Comparison of ENCODE assay signal across 11 cellular contexts in the genomic region with DNA sequence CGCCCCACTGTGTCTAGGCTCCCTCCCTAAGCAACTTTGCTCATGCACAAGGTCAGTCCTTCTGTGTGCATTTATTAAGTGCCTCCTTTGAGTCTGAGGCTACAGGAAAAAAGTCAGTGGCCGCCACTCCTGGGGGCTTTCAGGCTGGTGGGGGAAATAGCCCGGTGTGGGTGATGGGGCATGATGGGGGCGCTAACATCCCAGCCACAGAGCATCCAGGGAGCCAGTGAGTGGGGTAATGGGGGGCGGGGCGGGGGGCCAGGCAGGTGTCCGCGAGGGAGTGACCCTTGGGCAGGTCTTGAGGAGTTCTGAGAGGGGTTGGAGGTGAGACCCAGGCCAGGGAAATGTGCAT. TPM values are rescaled to one million over a fixed set of nuclear protein-coding genes. Genes with fewer than 3 reads are reported as not detected.
DNase-seq lines count a peak whose midpoint lies in the region; ATAC-seq and TF ChIP-seq lines count a peak whose summit lies in the region.
"Had no signal": no experiment of that assay in that cellular context is flagged by ENCODE, and none has a peak within 500 bp of the region (broad histone marks: within the 10 kb centered on the region; RNA-seq: fewer than 3 reads in every experiment).

No MANE protein-coding gene starts in this region.

- peak overlapping the region; percentile 62 for H3K27ac Mint-ChIP-seq in CD8-positive, alpha-beta T cell
- peak overlapping the region; percentile 23 for H3K27ac Mint-ChIP-seq in dendritic cell treated with granulocyte-macrophage colony-stimulating factor and Interleukin-4, amounts not matched to agents 40 ng/mL and 50 ng/mL, for 4 days
- H3K27ac Mint-ChIP-seq in neural progenitor cell = peak overlapping the region; percentile 97

- POLR2A ChIA-PET in CD8-positive, alpha-beta T cell (lab: Charles Lee) = interaction anchor here (1.0 to 27.7 kb wide), 3 partner anchors 9 to 34 kb away, joined by 3 to 810 read pairs (median 8); a partner anchor contains a TSS

- no peak for TF ChIP-seq CTCF in CD8-positive, alpha-beta T cell (IDR thresholded peaks at IDR 0.05)
- TF ChIP-seq CTCF in Loucy (conservative IDR thresholded peaks at IDR 0.05; ENCODE audit: low read length) = no peak
- TF ChIP-seq CTCF in neural progenitor cell (IDR thresholded peaks at IDR 0.05) = no peak
- no peak for TF ChIP-seq CTCF in lower leg skin (IDR thresholded peaks at IDR 0.05)

- no peaks in the 10 kb centered on the region for H3K9me3 Mint-ChIP-seq in CD8-positive, alpha-beta T cell
- H3K9me3 Mint-ChIP-seq in dendritic cell treated with granulocyte-macrophage colony-stimulating factor and Interleukin-4, amounts not matched to agents 40 ng/mL and 50 ng/mL, for 4 days = no peaks in the 10 kb centered on the region
- H3K9me3 Mint-ChIP-seq in neural progenitor cell = no peaks in the 10 kb centered on the region

- H3K4me3 ChIP-seq in CD8-positive, alpha-beta T cell (ENCODE audit: low read depth, low read length) = peak overlapping the region; percentile 37
- H3K4me3 ChIP-seq in Loucy (ENCODE audit: low read length, poor library complexity, severe bottlenecking) (peak overlapping the region; percentile 64), neural progenitor cell (no peak overlapping the region), lower leg skin (ENCODE audit: low read depth, poor library complexity, severe bottlenecking) (no peak overlapping the region)

- peaks cover 25% of the 10 kb centered on the region for H3K4me1 ChIP-seq in CD8-positive, alpha-beta T cell (ENCODE audit: insufficient read depth, low read length)
- peaks cover 11% of the 10 kb centered on the region for H3K4me1 ChIP-seq in Loucy (ENCODE audit: insufficient read depth, low read length, poor library complexity, severe bottlenecking)
- peaks cover 12% of the 10 kb centered on the region for H3K4me1 ChIP-seq in neural progenitor cell

- no peak for ATAC-seq in CD8-positive, alpha-beta T cell
- ATAC-seq in esophagus mucosa = no peak

- H3K36me3 Mint-ChIP-seq in CD8-positive, alpha-beta T cell = no peaks in the 10 kb centered on the region
- no peaks in the 10 kb centered on the region for H3K36me3 Mint-ChIP-seq in dendritic cell treated with granulocyte-macrophage colony-stimulating factor and Interleukin-4, amounts not matched to agents 40 ng/mL and 50 ng/mL, for 4 days (ENCODE audit: low read depth)
- H3K36me3 Mint-ChIP-seq in neural progenitor cell = no peaks in the 10 kb centered on the region

- H2AFZ ChIP-seq in Loucy (ENCODE audit: low read length) (peak overlapping the region; percentile 78), neural progenitor cell (replicated peaks) (peak overlapping the region; percentile 97)

- H3F3A ChIP-seq in Loucy (ENCODE audit: low read depth) (no peaks in the 10 kb centered on the region), neural progenitor cell (ENCODE audit: low read depth) (peaks cover 3% of the 10 kb centered on the region)

- WGBS in lower leg skin, 2 donors = 69 to 80% methylated on average over 8 of the region's 8 CpGs

- H3K9ac ChIP-seq in Loucy (ENCODE audit: low read depth, low read length, poor library complexity, severe bottlenecking) (peak overlapping the region; percentile 41), neural progenitor cell (no peak overlapping the region)

- H3K27me3 ChIP-seq in CD8-positive, alpha-beta T cell (ENCODE audit: insufficient read depth, low read length) = no peaks in the 10 kb centered on the region
- no peaks in the 10 kb centered on the region for H3K27me3 ChIP-seq in Loucy (ENCODE audit: insufficient read depth, low read length, poor library complexity, severe bottlenecking)
- H3K27me3 ChIP-seq in neural progenitor cell = no peaks in the 10 kb centered on the region

- H3K36me3 ChIP-seq in CD8-positive, alpha-beta T cell (ENCODE audit: insufficient read depth, low read length) = no peaks in the 10 kb centered on the region
- H3K36me3 ChIP-seq in Loucy (ENCODE audit: insufficient read depth, low read length) = no peaks in the 10 kb centered on the region
- H3K36me3 ChIP-seq in neural progenitor cell = no peaks in the 10 kb centered on the region

- CTCF ChIA-PET in CD8-positive, alpha-beta T cell (lab: Charles Lee) = interaction anchor here (0.6 to 30.0 kb wide), 10 partner anchors 9 to 200 kb away, joined by 3 to 1398 read pairs (median 4); a partner anchor contains a TSS

- DNase-seq in CD8-positive, alpha-beta T cell = no peak
- DNase-seq in neural progenitor cell (ENCODE audit: low spot score) (no peak), H4 (ENCODE audit: low spot score) (no peak), DMS53 (lab: John Stamatoyannopoulos, UW) (no peak), lower leg skin (ENCODE audit: low spot score in 2 of 2) (no peak)

- H3K4me2 ChIP-seq in Loucy (ENCODE audit: low read depth, low read length, poor library complexity, severe bottlenecking) (peak overlapping the region; percentile 68), neural progenitor cell (peak overlapping the region; percentile 74)

- peaks cover 33% of the 10 kb centered on the region for H3K4me1 Mint-ChIP-seq in CD8-positive, alpha-beta T cell (ENCODE audit: low read depth)
- peaks cover 51% of the 10 kb centered on the region for H3K4me1 Mint-ChIP-seq in dendritic cell treated with granulocyte-macrophage colony-stimulating factor and Interleukin-4, amounts not matched to agents 40 ng/mL and 50 ng/mL, for 4 days (ENCODE audit: low read depth)
- H3K4me1 Mint-ChIP-seq in neural progenitor cell = peaks cover 12% of the 10 kb centered on the region

- H3K9me3 ChIP-seq in CD8-positive, alpha-beta T cell (ENCODE audit: low read length) = no peaks in the 10 kb centered on the region
- H3K9me3 ChIP-seq in Loucy (ENCODE audit: insufficient read depth, low read depth, low read length) = no peaks in the 10 kb centered on the region
- no peaks in the 10 kb centered on the region for H3K9me3 ChIP-seq in neural progenitor cell (ENCODE audit: low read depth)

- TF ChIP-seq POLR2A in lower leg skin (IDR thresholded peaks at IDR 0.05) = no peak

- intact Hi-C loops in CD8-positive, alpha-beta T cell (cut with DNase I, micrococcal nuclease) = loop anchor here (1.0 kb wide), 2 partner anchors 10 to 41 kb away; a partner anchor contains a TSS
- intact Hi-C loops in dendritic cell treated with granulocyte-macrophage colony-stimulating factor and Interleukin-4, amounts not matched to agents 40 ng/mL and 50 ng/mL, for 4 days (cut with micrococcal nuclease) = no loop called here
- intact Hi-C loops in lower leg skin (cut with DNase I; ENCODE audit: low total_unique reads) = no loop called here

- H3K79me2 ChIP-seq in Loucy (ENCODE audit: insufficient read depth, low read length) (no peaks in the 10 kb centered on the region), neural progenitor cell (ENCODE audit: low read depth) (no peaks in the 10 kb centered on the region)

- no peaks in the 10 kb centered on the region for H3K9me2 ChIP-seq in Loucy (replicated peaks; ENCODE audit: low read depth, low read length)

- no peaks in the 10 kb centered on the region for H4K20me1 ChIP-seq in Loucy (ENCODE audit: insufficient read depth, low read length, poor library complexity, severe bottlenecking)
- H4K20me1 ChIP-seq in neural progenitor cell (ENCODE audit: low read depth) = no peaks in the 10 kb centered on the region

- peak overlapping the region; percentile 78 for H3K4me3 Mint-ChIP-seq in CD8-positive, alpha-beta T cell
- no peak overlapping the region for H3K4me3 Mint-ChIP-seq in dendritic cell treated with granulocyte-macrophage colony-stimulating factor and Interleukin-4, amounts not matched to agents 40 ng/mL and 50 ng/mL, for 4 days
- H3K4me3 Mint-ChIP-seq in neural progenitor cell = no peak overlapping the region

- H3K27ac ChIP-seq in CD8-positive, alpha-beta T cell (ENCODE audit: low read depth, low read length) = no peak overlapping the region
- no peak overlapping the region for H3K27ac ChIP-seq in neural progenitor cell

- no peaks in the 10 kb centered on the region for H3K27me3 Mint-ChIP-seq in CD8-positive, alpha-beta T cell (ENCODE audit: low read depth)
- peaks cover 57% of the 10 kb centered on the region for H3K27me3 Mint-ChIP-seq in dendritic cell treated with granulocyte-macrophage colony-stimulating factor and Interleukin-4, amounts not matched to agents 40 ng/mL and 50 ng/mL, for 4 days
- peaks cover 9% of the 10 kb centered on the region for H3K27me3 Mint-ChIP-seq in neural progenitor cell (ENCODE audit: insufficient read depth, low read depth)

RNA-seq across cellular contexts. Expression of a gene that starts 10.0 kb away (rescaled TPM):
- total RNA-seq in CD8-positive, alpha-beta T cell = 100 to 1,000 TPM; 187 to 212 TPM
- total RNA-seq in neural progenitor cell (ENCODE audit: low replicate concordance) (19.8 and 39.7 TPM in 2 replicates), lower leg skin (10 to 100 TPM; 81.0 to 98.9 (median 90.5) TPM), esophagus mucosa (25.6 TPM)
- 13.5 and 14.2 TPM in 2 replicates for total RNA-seq in H4 (2014; rRNA removed; shearing (Covaris generic))

RNA-seq across cellular contexts. Expression of a gene that starts 28.6 kb away (rescaled TPM):
- total RNA-seq in CD8-positive, alpha-beta T cell = 100 to 1,000 TPM; 285 to 311 TPM
- total RNA-seq in neural progenitor cell (ENCODE audit: low replicate concordance) (4.4 and 16.6 TPM in 2 replicates), lower leg skin (100 to 1,000 TPM in 1 of 4 donors, 10 to 100 TPM in 3; 73.8 to 118 (median 91.2) TPM), esophagus mucosa (10.7 TPM)
- 6.0 and 9.5 TPM in 2 replicates for total RNA-seq in H4 (2014; rRNA removed; shearing (Covaris generic))

RNA-seq across cellular contexts. Expression of a gene that starts 36.1 kb away (rescaled TPM):
- 10 to 100 TPM; 14.8 to 18.0 TPM for total RNA-seq in CD8-positive, alpha-beta T cell
- 5.7 and 11.3 TPM in 2 replicates for total RNA-seq in neural progenitor cell (ENCODE audit: low replicate concordance)
- total RNA-seq in H4 (2014; rRNA removed; shearing (Covaris generic)) = 6.4 and 9.1 TPM in 2 replicates
- total RNA-seq in lower leg skin = 10 to 100 TPM; 21.8 to 43.6 (median 34.0) TPM
- 7.0 TPM for total RNA-seq in esophagus mucosa

RNA-seq across cellular contexts. Expression of a gene that starts 43.9 kb away (rescaled TPM):
- total RNA-seq in CD8-positive, alpha-beta T cell = 1 to 10 TPM; 6.5 to 7.9 TPM
- total RNA-seq in neural progenitor cell (ENCODE audit: low replicate concordance) (0.62 and 2.1 TPM in 2 replicates), lower leg skin (10 to 100 TPM; 40.3 to 81.3 (median 50.1) TPM), esophagus mucosa (20.5 TPM)
- 0.02 TPM in 1 of 2 replicates, not detected in the other for total RNA-seq in H4 (2014; rRNA removed; shearing (Covaris generic))

RNA-seq across cellular contexts. Expression of a gene that starts 47.3 kb away (rescaled TPM):
- total RNA-seq in CD8-positive, alpha-beta T cell = not detected
- total RNA-seq in neural progenitor cell (ENCODE audit: low replicate concordance) (1.5 TPM in 1 of 2 replicates, not detected in the other), lower leg skin (not detected), esophagus mucosa (not detected)
- not detected in 2 replicates for total RNA-seq in H4 (2014; rRNA removed; shearing (Covaris generic))
- total RNA-seq: bronchial epithelial cell, Daoy, kidney epithelial cell had no signal

Comparison
In these comparisons a context has a peak if more than half of its experiments do, and no peak if none do; other contexts are left out.
1. H3K4me3 ChIP-seq: peak in CD8-positive, alpha-beta T cell (single experiment) and Loucy (single experiment); none in neural progenitor cell (single experiment) and lower leg skin (single experiment).
2. H3K27ac Mint-ChIP-seq: peak in every context shown above with its lines; median percentile 97 in neural progenitor cell; 62 in CD8-positive, alpha-beta T cell; 23 in dendritic cell treated with granulocyte-macrophage colony-stimulating factor and Interleukin-4, amounts not matched to agents 40 ng/mL and 50 ng/mL, for 4 days.
3. intact Hi-C loops: an anchor here in CD8-positive, alpha-beta T cell (1.0 kb wide); none called in dendritic cell treated with granulocyte-macrophage colony-stimulating factor and Interleukin-4, amounts not matched to agents 40 ng/mL and 50 ng/mL, for 4 days and lower leg skin.